Comparison of ENCODE assay signal across 1 cellular context in genomic region chr22:38081941-38082828, GRCh38.
A peak's percentile ranks its signal among the peaks of the same experiment; 100 is the strongest.
TF ChIP-seq lines count a peak whose summit lies in the region.

No MANE protein-coding gene starts in this region.

TF ChIP-seq in K562, 482 proteins besides CTCF, POLR2A, EP300 and RAD21:
- TF ChIP-seq, protein P1, sequence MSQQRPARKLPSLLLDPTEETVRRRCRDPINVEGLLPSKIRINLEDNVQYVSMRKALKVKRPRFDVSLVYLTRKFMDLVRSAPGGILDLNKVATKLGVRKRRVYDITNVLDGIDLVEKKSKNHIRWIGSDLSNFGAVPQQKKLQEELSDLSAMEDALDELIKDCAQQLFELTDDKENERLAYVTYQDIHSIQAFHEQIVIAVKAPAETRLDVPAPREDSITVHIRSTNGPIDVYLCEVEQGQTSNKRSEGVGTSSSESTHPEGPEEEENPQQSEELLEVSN (IDR thresholded peaks at IDR 0.05; ENCODE audit: borderline replicate concordance in 1 of 2, extremely low read depth in 1 of 2, insufficient read depth in 1 of 2, insufficient read length in 1 of 2, low read depth in 1 of 2, low read length in 1 of 2, poor library complexity in 1 of 2, severe bottlenecking in 1 of 2): peak in 1 of 2 experiments; percentile 18
- TF ChIP-seq ZNF79 (CRISPR knock-in tag; IDR thresholded peaks at IDR 0.05; ENCODE audit: low read depth) (no peak), BRD4 (IDR thresholded peaks at IDR 0.05) (no peak), STAT5A (IDR thresholded peaks at IDR 0.05; ENCODE audit: borderline replicate concordance, low read length) (no peak), NRF1 (conservative IDR thresholded peaks at IDR 0.05 in 1 of 2, IDR thresholded peaks at IDR 0.05 in 1 of 2) (peak; percentile 30 to 42; a peak in 3 of 4 replicates), MBD1 (CRISPR knock-in tag; IDR thresholded peaks at IDR 0.05) (no peak)
